Comparison of ENCODE assay signal across 8 cellular contexts in genomic region chr17:43170766-43171681, GRCh38. TPM values are rescaled to one million over a fixed set of nuclear protein-coding genes. Genes with fewer than 3 reads are reported as not detected.
DNase-seq lines count a peak whose midpoint lies in the region; ATAC-seq and TF ChIP-seq lines count a peak whose summit lies in the region.

TSS of gene NBR1 (plus strand) at chr17:43171214. CDS start at chr17:43175800, 4,586 bp downstream.

- peak; percentile 71 for ATAC-seq in GM19328 (IDR thresholded peaks at IDR 0.05; ENCODE audit: unreplicated experiment)
- peak; percentile 66 for ATAC-seq in HG03469 (IDR thresholded peaks at IDR 0.05; ENCODE audit: unreplicated experiment)
- ATAC-seq in left colon = peak; percentile 78

- H3K27ac ChIP-seq in C4-2B (peak within 1 kb of the TSS; percentile 71), coronary artery (peak within 1 kb of the TSS; percentile 98 to 99)

- TF ChIP-seq CTCF in C4-2B (conservative IDR thresholded peaks at IDR 0.05) = no peak
- TF ChIP-seq CTCF in coronary artery (IDR thresholded peaks at IDR 0.05) = no peak

- H3K4me3 ChIP-seq in coronary artery = peak within 1 kb of the TSS; percentile 89

- DNase-seq in NCI-H526 (lab: John Stamatoyannopoulos, UW) = peak; percentile 97 to 98
- peak; percentile 97 for DNase-seq in activated CD4-positive, alpha-beta T cell treated with anti-CD3 and anti-CD28 coated beads for 48 hours
- DNase-seq in coronary artery (ENCODE audit: low spot score) = peak; percentile 96
- peak; percentile 94 to 96 for DNase-seq in left colon
- peak; percentile 96 for DNase-seq in stimulated activated CD4-positive, alpha-beta T cell treated with anti-CD3 and anti-CD28 coated beads, Interleukin-1b, Interleukin-23, amount 100 ng/mL, for 48 hours

- intact Hi-C loops in left colon (cut with DNase I, micrococcal nuclease) = loop anchor here in 1 of 2 donors (10.0 kb wide), 1 partner anchor 146 kb away; the partner anchor contains the start of genes RND2 and VAT1

RNA-seq across cellular contexts. Expression of gene NBR1, which starts in this region (rescaled TPM):
- total RNA-seq in left colon = 100 to 1,000 TPM; 103 to 131 TPM

Comparison
In these comparisons a context has a peak if more than half of its experiments do, and no peak if none do; other contexts are left out.
1. Peak in every context shown above with its lines: DNase-seq, ATAC-seq, H3K4me3 ChIP-seq and H3K27ac ChIP-seq.